Comparison of ENCODE assay signal across 1 cellular context in genomic region chr6:151669208-151669560, GRCh38.
TF ChIP-seq lines count a peak whose summit lies in the region.

No MANE protein-coding gene starts in this region.

TF ChIP-seq in A549, 52 proteins besides CTCF, POLR2A, EP300 and RAD21 (continued from another document):
- no peak for TF ChIP-seq ELK1 (IDR thresholded peaks at IDR 0.05; ENCODE audit: low read depth, low read length)
- TF ChIP-seq EHF (CRISPR knock-in tag; IDR thresholded peaks at IDR 0.05) = no peak
